8 cellular contexts compared by ENCODE assay signal in genomic region chr1:227729144-227729880, GRCh38. TPM values are rescaled to one million over a fixed set of nuclear protein-coding genes. Genes with fewer than 3 reads are reported as not detected.
DNase-seq lines count a peak whose midpoint lies in the region; ATAC-seq and TF ChIP-seq lines count a peak whose summit lies in the region.

No MANE protein-coding gene starts in this region.

- ATAC-seq in Right ventricle myocardium inferior (no peak), Right ventricle myocardium superior (ENCODE audit: poor library complexity) (no peak), lower lobe of right lung (peak in 1 of 2 donors; percentile 2), HG02588 (IDR thresholded peaks at IDR 0.05; ENCODE audit: unreplicated experiment) (no peak), esophagus mucosa (no peak)

- peaks cover 41% of the 10 kb centered on the region for H3K4me1 ChIP-seq in lower lobe of right lung
- H3K4me1 ChIP-seq in vagina, result peaks cover 47% of the 10 kb centered on the region

- in situ Hi-C loops in astrocyte of the spinal cord (cut with HindIII; ENCODE audit: low sequenced_read_pairs), result no loop called here

- no peak for TF ChIP-seq POLR2A in vagina (IDR thresholded peaks at IDR 0.05)

- peak overlapping the region; percentile 49 for H3K27ac ChIP-seq in lower lobe of right lung
- H3K27ac ChIP-seq in vagina, result peak overlapping the region; percentile 81

- no peak for TF ChIP-seq CTCF in astrocyte of the spinal cord (IDR thresholded peaks at IDR 0.05; ENCODE audit: low read depth, low read length)
- TF ChIP-seq CTCF in lower lobe of right lung (IDR thresholded peaks at IDR 0.05), result no peak
- TF ChIP-seq CTCF in vagina (IDR thresholded peaks at IDR 0.05), result no peak

- H3K27me3 ChIP-seq in lower lobe of right lung (ENCODE audit: low read depth) (no peaks in the 10 kb centered on the region), vagina (no peaks in the 10 kb centered on the region)

- no peaks in the 10 kb centered on the region for H3K9me3 ChIP-seq in lower lobe of right lung
- H3K9me3 ChIP-seq in vagina, result no peaks in the 10 kb centered on the region

- intact Hi-C loops in Right ventricle myocardium inferior (cut with DNase I) (loop anchor here (5.0 kb wide), 1 partner anchor 242 kb away; no protein-coding TSS in a partner anchor), Right ventricle myocardium superior (cut with DNase I) (loop anchor here (10.0 kb wide), 1 partner anchor 185 kb away; no protein-coding TSS in a partner anchor), lower lobe of right lung (cut with DNase I) (no loop called here), vagina (cut with DNase I) (no loop called here)

- H3K4me3 ChIP-seq in astrocyte of the spinal cord (ENCODE audit: low read depth, low read length) (peak overlapping the region; percentile 50), lower lobe of right lung (peak overlapping the region; percentile 64), vagina (peak overlapping the region; percentile 63 to 66)

- peaks cover 26% of the 10 kb centered on the region for H3K36me3 ChIP-seq in lower lobe of right lung
- H3K36me3 ChIP-seq in vagina, result peaks cover 0 to 7% of the 10 kb centered on the region in 2 donors

- DNase-seq in Right ventricle myocardium inferior (ENCODE audit: missing footprints), result peak; percentile 46
- DNase-seq in Right ventricle myocardium superior, result no peak
- DNase-seq in astrocyte of the spinal cord (ENCODE audit: low read depth, low spot score), result no peak
- no peak for DNase-seq in lower lobe of right lung
- DNase-seq in vagina (ENCODE audit: extremely low spot score in 2 of 2), result no peak
- DNase-seq in NCI-H1930 (lab: John Stamatoyannopoulos, UW), result no peak

RNA-seq across cellular contexts. Expression of gene JMJD4, which starts 5.8 kb away (rescaled TPM):
- 7.1 TPM for total RNA-seq in Right ventricle myocardium inferior
- total RNA-seq in Right ventricle myocardium superior, result 6.6 TPM
- total RNA-seq in lower lobe of right lung, result 14.9 TPM
- total RNA-seq in vagina, result 18.2 TPM
- total RNA-seq in esophagus mucosa, result 10.2 TPM

RNA-seq across cellular contexts. Expression of gene SNAP47, which starts 5.9 kb away (rescaled TPM):
- total RNA-seq in Right ventricle myocardium inferior, result 30.1 TPM
- 23.6 TPM for total RNA-seq in Right ventricle myocardium superior
- total RNA-seq in lower lobe of right lung, result 23.1 TPM
- total RNA-seq in vagina, result 28.7 TPM
- total RNA-seq in esophagus mucosa, result 15.8 TPM

Comparison
In these comparisons a context has a peak if more than half of its experiments do, and no peak if none do; other contexts are left out.
1. intact Hi-C loops: an anchor here in Right ventricle myocardium inferior (5.0 kb wide) and Right ventricle myocardium superior (10.0 kb wide); none called in lower lobe of right lung and vagina.